11 cellular contexts compared by ENCODE assay signal in the genomic region with DNA sequence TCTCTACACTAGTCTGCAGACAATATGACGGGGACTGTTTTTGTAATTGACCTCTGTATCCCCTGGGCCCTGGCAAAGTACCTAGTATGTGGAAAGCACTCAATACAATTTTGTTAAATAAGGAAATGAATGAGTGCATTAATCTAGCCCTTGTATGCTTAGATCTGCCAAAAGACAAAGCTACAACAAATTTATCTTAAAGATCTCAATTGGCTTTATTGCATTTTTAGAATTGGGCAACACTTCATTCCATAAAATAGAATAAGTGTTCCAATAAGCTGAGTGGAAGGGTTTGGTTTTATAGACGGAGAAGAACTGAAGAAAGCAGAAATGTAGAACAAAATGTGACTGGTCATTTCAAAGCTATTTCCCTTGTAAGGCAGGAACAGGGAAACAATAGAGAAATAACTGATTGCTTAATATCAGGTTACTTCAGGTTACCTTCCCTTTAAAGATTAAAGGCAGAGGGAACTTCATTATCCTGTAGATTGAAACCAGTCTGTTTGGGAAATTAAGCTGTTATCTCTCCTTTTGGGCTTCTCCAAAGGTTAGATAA.
A peak's percentile ranks its signal among the peaks of the same experiment; 100 is the strongest.
DNase-seq lines count a peak whose midpoint lies in the region; ATAC-seq, FAIRE-seq and TF ChIP-seq lines count a peak whose summit lies in the region.
"Had no signal": no experiment of that assay in that cellular context is flagged by ENCODE, and none has a peak within 500 bp of the region (broad histone marks: within the 10 kb centered on the region; RNA-seq: fewer than 3 reads in every experiment).

No MANE protein-coding gene starts in this region.

- DNase-seq in A172 (ENCODE audit: low spot score) (peak; percentile 50), HT-29 (ENCODE audit: low spot score) (peak; percentile 37), K562 (ENCODE audit: extremely low read depth in 1 of 4, low spot score in 3 of 4) (no peak), kidney epithelial cell (ENCODE audit: low read depth) (peak; percentile 16), neuronal stem cell (ENCODE audit: low spot score) (no peak), hepatic stellate cell (ENCODE audit: low spot score) (no peak), left lobe of liver (ENCODE audit: low spot score) (no peak)
- DNase-seq in activated CD8-positive, alpha-beta T cell treated with anti-CD3 and anti-CD28 coated beads, Interleukin-2, amount 10 ng/mL, durations not matched to agents 7 days and 5 days = no peak
- DNase-seq: activated CD4-positive, alpha-beta T cell treated with anti-CD3 and anti-CD28 coated beads, Interleukin-2, amount 10 ng/mL, durations not matched to agents 7 days and 5 days; activated naive CD4-positive, alpha-beta T cell treated with Interleukin-2 at 50 U/mL for 16 hours had no signal

- no peaks in the 10 kb centered on the region for H3K9me3 Mint-ChIP-seq in activated CD8-positive, alpha-beta T cell treated with anti-CD3 and anti-CD28 coated beads, Interleukin-2, amount 10 ng/mL, durations not matched to agents 7 days and 5 days (ENCODE audit: insufficient read depth)
- H3K9me3 Mint-ChIP-seq: activated CD4-positive, alpha-beta T cell treated with anti-CD3 and anti-CD28 coated beads, Interleukin-2, amount 10 ng/mL, durations not matched to agents 7 days and 5 days had no signal

- in situ Hi-C loops in K562 (cut with MboI) = no loop called here

- H3K27ac Mint-ChIP-seq in activated CD8-positive, alpha-beta T cell treated with anti-CD3 and anti-CD28 coated beads, Interleukin-2, amount 10 ng/mL, durations not matched to agents 7 days and 5 days = no peak overlapping the region
- H3K27ac Mint-ChIP-seq: activated CD4-positive, alpha-beta T cell treated with anti-CD3 and anti-CD28 coated beads, Interleukin-2, amount 10 ng/mL, durations not matched to agents 7 days and 5 days had no signal

- no peak overlapping the region for H2BK5ac ChIP-seq in neuronal stem cell (ENCODE audit: low read length)

- H3K27me3 Mint-ChIP-seq in activated CD8-positive, alpha-beta T cell treated with anti-CD3 and anti-CD28 coated beads, Interleukin-2, amount 10 ng/mL, durations not matched to agents 7 days and 5 days (ENCODE audit: low read depth) = no peaks in the 10 kb centered on the region
- H3K27me3 Mint-ChIP-seq: activated CD4-positive, alpha-beta T cell treated with anti-CD3 and anti-CD28 coated beads, Interleukin-2, amount 10 ng/mL, durations not matched to agents 7 days and 5 days had no signal

- no TSS peak for BruUV-seq in K562 (replicated peaks; lab: Mats Ljungman, UMichigan)

- H3K4me1 Mint-ChIP-seq in activated CD8-positive, alpha-beta T cell treated with anti-CD3 and anti-CD28 coated beads, Interleukin-2, amount 10 ng/mL, durations not matched to agents 7 days and 5 days (ENCODE audit: low read depth) = no peaks in the 10 kb centered on the region
- H3K4me1 Mint-ChIP-seq: activated CD4-positive, alpha-beta T cell treated with anti-CD3 and anti-CD28 coated beads, Interleukin-2, amount 10 ng/mL, durations not matched to agents 7 days and 5 days had no signal

- CTCF ChIA-PET in K562 (lab: Yijun Ruan, JAX; ENCODE audit: low intra/inter-chr PET ratio) = no interaction called here
- CTCF ChIA-PET in activated CD8-positive, alpha-beta T cell treated with anti-CD3 and anti-CD28 coated beads, Interleukin-2, amount 10 ng/mL, durations not matched to agents 7 days and 5 days (lab: Charles Lee) = no interaction called here

- no peaks in the 10 kb centered on the region for H4K20me1 ChIP-seq in K562 (replicated peaks; ENCODE audit: control insufficient read depth, insufficient read depth, low read length)

- ATAC-seq in K562 (no peak), left lobe of liver (no peak)
- no peak for ATAC-seq in activated CD8-positive, alpha-beta T cell treated with anti-CD3 and anti-CD28 coated beads, Interleukin-2, amount 10 ng/mL, durations not matched to agents 7 days and 5 days

- no peak overlapping the region for H2AFZ ChIP-seq in K562 (ENCODE audit: low read depth, low read length)
- no peak overlapping the region for H2AFZ ChIP-seq in neuronal stem cell (ENCODE audit: low read length)

- H3K4me3 ChIP-seq in K562 (no peak overlapping the region), kidney epithelial cell (ENCODE audit: low read depth, low read length) (no peak overlapping the region), neuronal stem cell (ENCODE audit: low read length in 2 of 2) (no peak overlapping the region)
- H3K4me3 ChIP-seq: SK-N-MC had no signal

- no peaks in the 10 kb centered on the region for H3K9me1 ChIP-seq in K562 (ENCODE audit: control insufficient read depth, insufficient read depth, low read length)

- H3K36me3 ChIP-seq in K562 (ENCODE audit: control insufficient read depth, insufficient read depth, low read length) (no peaks in the 10 kb centered on the region), kidney epithelial cell (ENCODE audit: control insufficient read depth, insufficient read depth, low read length) (no peaks in the 10 kb centered on the region), neuronal stem cell (replicated peaks in 1 of 2; ENCODE audit: control insufficient read depth in 2 of 2, insufficient read depth in 2 of 2, low read length in 2 of 2) (no peaks in the 10 kb centered on the region)

- no peak overlapping the region for H3K4me3 Mint-ChIP-seq in activated CD8-positive, alpha-beta T cell treated with anti-CD3 and anti-CD28 coated beads, Interleukin-2, amount 10 ng/mL, durations not matched to agents 7 days and 5 days
- H3K4me3 Mint-ChIP-seq: activated CD4-positive, alpha-beta T cell treated with anti-CD3 and anti-CD28 coated beads, Interleukin-2, amount 10 ng/mL, durations not matched to agents 7 days and 5 days had no signal

- H2BK120ac ChIP-seq in neuronal stem cell (ENCODE audit: low read depth, low read length) = no peak overlapping the region

- no peak overlapping the region for H3K4me2 ChIP-seq in K562 (ENCODE audit: insufficient read depth, low read length)
- H3K4me2 ChIP-seq in neuronal stem cell (ENCODE audit: insufficient read depth, low read length, poor library complexity, severe bottlenecking) = no peak overlapping the region

- no peak for TF ChIP-seq CTCF in K562 (IDR thresholded peaks at IDR 0.05 in 2 of 3, conservative IDR thresholded peaks at IDR 0.05 in 1 of 3; ENCODE audit: insufficient read depth in 2 of 3, low read depth in 1 of 3, low read length in 3 of 3)
- TF ChIP-seq CTCF in kidney epithelial cell (IDR thresholded peaks at IDR 0.05; ENCODE audit: insufficient read depth, low read length, poor library complexity, severe bottlenecking) = no peak

- H2BK15ac ChIP-seq in neuronal stem cell (ENCODE audit: low read length) = no peak overlapping the region

- no peak for TF ChIP-seq RAD21 in K562 (CRISPR knock-in tag; conservative IDR thresholded peaks at IDR 0.05 in 1 of 2, IDR thresholded peaks at IDR 0.05 in 1 of 2)

- H3K27ac ChIP-seq in K562 (ENCODE audit: extremely low read depth, low read depth, low read length) (no peak overlapping the region), neuronal stem cell (replicated peaks; ENCODE audit: low read length) (no peak overlapping the region)
- H3K27ac ChIP-seq: SK-N-MC had no signal

- no peak for TF ChIP-seq POLR2A in K562 (conservative IDR thresholded peaks at IDR 0.05)

- H3K9ac ChIP-seq in K562 (ENCODE audit: insufficient read depth in 1 of 2, low read depth in 2 of 2, low read length in 2 of 2) (no peak overlapping the region), neuronal stem cell (ENCODE audit: low read depth, low read length, poor library complexity) (no peak overlapping the region)

- intact Hi-C loops in K562 (cut with micrococcal nuclease) = no loop called here

- H3K9me3 ChIP-seq in K562 (replicated peaks; ENCODE audit: control insufficient read depth, insufficient read depth, low read depth, low read length) (no peaks in the 10 kb centered on the region), neuronal stem cell (replicated peaks in 1 of 2; ENCODE audit: control insufficient read depth in 2 of 2, insufficient read depth in 1 of 2, low read depth in 1 of 2, low read length in 2 of 2) (no peaks in the 10 kb centered on the region)

- POLR2A ChIA-PET in K562 (lab: Yijun Ruan, JAX) = interaction anchor here (1.4 kb wide), 1 partner anchor 10 kb away, joined by 4 read pairs; no protein-coding TSS in a partner anchor
- POLR2A ChIA-PET in activated CD8-positive, alpha-beta T cell treated with anti-CD3 and anti-CD28 coated beads, Interleukin-2, amount 10 ng/mL, durations not matched to agents 7 days and 5 days (lab: Charles Lee) = no interaction called here

- no peak overlapping the region for H3K23ac ChIP-seq in neuronal stem cell (ENCODE audit: low read depth, low read length, poor library complexity)

- TF ChIP-seq EP300 in K562 (IDR thresholded peaks at IDR 0.05; ENCODE audit: low read length) = no peak

- no peak overlapping the region for H3K18ac ChIP-seq in neuronal stem cell (ENCODE audit: low read length)

- no peak overlapping the region for H4K8ac ChIP-seq in neuronal stem cell (ENCODE audit: low read depth, low read length)

- no peak overlapping the region for H2AK5ac ChIP-seq in neuronal stem cell (ENCODE audit: low read depth, low read length)

- H3K4me1 ChIP-seq in K562 (replicated peaks in 1 of 2; ENCODE audit: control insufficient read depth in 2 of 2, insufficient read depth in 2 of 2, low read length in 2 of 2) (peaks cover 0 to 5% of the 10 kb centered on the region in 2 experiments; a peak in 2 of 5 replicates), neuronal stem cell (ENCODE audit: control insufficient read depth in 2 of 2, insufficient read depth in 1 of 2, low read depth in 1 of 2, low read length in 2 of 2) (no peaks in the 10 kb centered on the region)

- no peaks in the 10 kb centered on the region for H3K79me2 ChIP-seq in K562 (ENCODE audit: control insufficient read depth, insufficient read depth, low read length)

- H3K4ac ChIP-seq in neuronal stem cell (ENCODE audit: low read length) = no peak overlapping the region

- 42% methylated on average over 2 of the region's 2 CpGs for WGBS in K562 (ENCODE audit: insufficient coverage, low coverage, missing lambda C conversion rate)
- WGBS in neuronal stem cell (ENCODE audit: extremely low coverage in 2 of 2, insufficient read length in 2 of 2, insufficient replicate concordance in 1 of 2), 2 donors = no CpG with 5 or more reads among the region's 2 CpGs

- no peaks in the 10 kb centered on the region for H3K79me1 ChIP-seq in neuronal stem cell (ENCODE audit: low read depth, low read length)

- H4K91ac ChIP-seq in neuronal stem cell (ENCODE audit: low read depth, low read length, poor library complexity) = no peak overlapping the region

- no peaks in the 10 kb centered on the region for H3K36me3 Mint-ChIP-seq in activated CD8-positive, alpha-beta T cell treated with anti-CD3 and anti-CD28 coated beads, Interleukin-2, amount 10 ng/mL, durations not matched to agents 7 days and 5 days (ENCODE audit: low read depth)

- no peak overlapping the region for H2BK12ac ChIP-seq in neuronal stem cell (ENCODE audit: low read length)

- H3K27me3 ChIP-seq in K562 (ENCODE audit: control insufficient read depth in 2 of 2, insufficient read depth in 2 of 2, low read length in 2 of 2) = no peaks in the 10 kb centered on the region
- H3K27me3 ChIP-seq in kidney epithelial cell (ENCODE audit: control insufficient read depth, insufficient read depth, low read length) = no peaks in the 10 kb centered on the region
- H3K27me3 ChIP-seq in neuronal stem cell (ENCODE audit: control insufficient read depth in 3 of 3, insufficient read depth in 3 of 3, low read depth in 1 of 3, low read length in 3 of 3) = no peaks in the 10 kb centered on the region

- H3K14ac ChIP-seq in neuronal stem cell (ENCODE audit: low read length) = no peak overlapping the region

- FAIRE-seq in K562 (lab: Jason Lieb, UNC) = no peak

Comparison
In these comparisons a context has a peak if more than half of its experiments do, and no peak if none do; other contexts are left out.
1. DNase-seq: peak in A172 (single experiment), HT-29 (single experiment) and kidney epithelial cell (single experiment); none in K562 (0 of 4), neuronal stem cell (single experiment), hepatic stellate cell (single experiment), activated CD8-positive, alpha-beta T cell treated with anti-CD3 and anti-CD28 coated beads, Interleukin-2, amount 10 ng/mL, durations not matched to agents 7 days and 5 days (single experiment) and left lobe of liver (single experiment).